In the genomic region with DNA sequence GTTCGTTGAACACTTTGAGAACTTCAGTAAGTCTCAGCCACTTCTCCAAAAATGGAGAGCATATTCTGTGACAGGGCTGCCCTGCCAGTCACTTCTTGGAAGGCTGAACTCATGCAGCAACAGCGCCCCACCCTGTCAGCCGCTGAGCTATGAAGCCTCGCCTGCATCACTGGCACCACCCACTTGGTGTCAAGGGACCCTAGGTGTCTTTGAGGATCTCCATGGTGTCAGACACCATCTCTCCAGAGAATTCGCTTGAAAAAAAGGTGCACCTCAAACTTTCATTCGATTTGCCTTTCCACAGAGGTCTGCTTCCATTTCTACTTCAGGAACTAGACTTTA, we compare ENCODE assay signal across 8 cellular contexts.
DNase-seq lines count a peak whose midpoint lies in the region; ATAC-seq and TF ChIP-seq lines count a peak whose summit lies in the region.
"Not testable (repeated sequence)": the region's sequence is repeated elsewhere in the genome, so short reads cannot be mapped to it uniquely, and the experiment has no call there.

No MANE protein-coding gene starts in this region.

- not testable (repeated sequence) for TF ChIP-seq EP300 in SK-N-SH (IDR thresholded peaks at IDR 0.05; ENCODE audit: borderline replicate concordance in 1 of 2, low read depth in 1 of 2, low read length in 1 of 2)

- DNase-seq in SK-N-SH; epithelial cell of proximal tubule (ENCODE audit: low read depth): not testable (repeated sequence)
- DNase-seq in activated gamma-delta T cell treated with Interleukin-2 at 50 U/mL for 16 hours (peak; percentile 3), iris pigment epithelial cell (ENCODE audit: low read depth) (peak; percentile 32), retina (peak; percentile 5), vagina (ENCODE audit: extremely low spot score in 2 of 2) (peak; percentile 13 to 77)

- TF ChIP-seq CTCF in GM12872 (IDR thresholded peaks at IDR 0.05; ENCODE audit: insufficient read depth, low read depth, low read length) (0 out of 3 replicates have a peak, but pooled peaks have one; percentile 16), SK-N-SH (IDR thresholded peaks at IDR 0.05) (peak; percentile 44), epithelial cell of proximal tubule (conservative IDR thresholded peaks at IDR 0.05; ENCODE audit: low read depth, low read length) (peak; percentile 22)
- not testable (repeated sequence) for TF ChIP-seq CTCF in vagina (IDR thresholded peaks at IDR 0.05)

- not testable (repeated sequence) for H3K9me3 ChIP-seq in SK-N-SH, vagina

- H3K9me2 ChIP-seq in SK-N-SH, result not testable (repeated sequence)

- not testable (repeated sequence) for H3K79me2 ChIP-seq in SK-N-SH (ENCODE audit: insufficient read depth)

- TF ChIP-seq RAD21 in SK-N-SH (IDR thresholded peaks at IDR 0.05; ENCODE audit: low read length), result not testable (repeated sequence)

- not testable (repeated sequence) for H3K9ac ChIP-seq in SK-N-SH

- not testable (repeated sequence) for TF ChIP-seq POLR2A in vagina (IDR thresholded peaks at IDR 0.05)

- ATAC-seq in HG03159 (IDR thresholded peaks at IDR 0.05; ENCODE audit: unreplicated experiment), result peak; percentile 60

- H3K4me2 ChIP-seq in SK-N-SH, result not testable (repeated sequence)

- 4% methylated on average over 6 of the region's 6 CpGs for WGBS in SK-N-SH (ENCODE audit: low lambda C conversion rate)

- not testable (repeated sequence) for H3K36me3 ChIP-seq in SK-N-SH (replicated peaks in 1 of 2; ENCODE audit: control insufficient read depth in 1 of 2, insufficient read depth in 2 of 2, low read length in 1 of 2); vagina

- POLR2A ChIA-PET in SK-N-SH (lab: Yijun Ruan, JAX), result not testable (repeated sequence)

- CTCF ChIA-PET in SK-N-SH (lab: Yijun Ruan, JAX), result not testable (repeated sequence)

- H4K20me1 ChIP-seq in SK-N-SH (ENCODE audit: insufficient read depth), result not testable (repeated sequence)

- H3K27ac ChIP-seq in SK-N-SH (ENCODE audit: low read depth in 2 of 2, low read length in 1 of 2); vagina: not testable (repeated sequence)

- H3K27me3 ChIP-seq in SK-N-SH (ENCODE audit: insufficient read depth); vagina: not testable (repeated sequence)

- H2AFZ ChIP-seq in SK-N-SH (ENCODE audit: low read depth), result not testable (repeated sequence)

- H3K4me1 ChIP-seq in SK-N-SH (ENCODE audit: control insufficient read depth in 1 of 2, insufficient read depth in 2 of 2, low read depth in 1 of 2, low read length in 1 of 2); vagina: not testable (repeated sequence)

- not testable (repeated sequence) for H3F3A ChIP-seq in SK-N-SH (replicated peaks; ENCODE audit: insufficient read depth)

- intact Hi-C loops in vagina (cut with DNase I), result not testable (repeated sequence)

- not testable (repeated sequence) for H3K4me3 ChIP-seq in SK-N-SH (ENCODE audit: low read depth in 2 of 2, low read length in 1 of 2); epithelial cell of proximal tubule (ENCODE audit: low read depth, low read length); vagina
